In the genomic region with DNA sequence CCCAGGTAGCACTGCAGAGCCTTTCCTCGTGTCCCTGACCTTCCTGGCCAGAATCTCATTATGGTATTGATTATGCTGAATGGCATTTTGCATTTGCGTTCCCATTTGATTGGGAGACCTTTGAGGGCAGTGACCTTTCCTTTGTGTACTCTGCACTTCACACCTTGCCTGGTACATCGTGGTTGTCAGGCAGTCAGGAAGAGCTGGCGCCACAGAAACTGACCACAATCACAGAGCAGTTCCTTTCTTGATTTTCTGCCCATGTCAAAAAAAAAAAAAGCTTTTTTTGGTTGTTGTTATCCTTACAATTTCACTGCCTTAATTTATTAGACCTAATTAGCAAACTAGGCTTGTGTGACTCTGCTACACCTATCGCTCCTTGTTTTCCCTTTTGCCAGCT, we compare ENCODE assay signal across 32 cellular contexts.
"Had no signal": no experiment of that assay in that cellular context is flagged by ENCODE, and none has a peak within 500 bp of the region (broad histone marks: within the 10 kb centered on the region; RNA-seq: fewer than 3 reads in every experiment).

No MANE protein-coding gene starts in this region.

- H3K4me3 Mint-ChIP-seq: activated CD4-positive, alpha-beta memory T cell treated with anti-CD3 and anti-CD28 coated beads for 36 hours; activated CD4-positive, alpha-beta T cell treated with anti-CD3 and anti-CD28 coated beads for 36 hours; activated CD4-positive, alpha-beta T cell treated with anti-CD3 and anti-CD28 coated beads, Interleukin-2, amount 10 ng/mL, durations not matched to agents 24 days and 14 days; activated CD8-positive, alpha-beta memory T cell treated with anti-CD3 and anti-CD28 coated beads, Interleukin-2, amount 10 ng/mL, durations not matched to agents 7 days and 5 days; activated CD8-positive, alpha-beta T cell treated with anti-CD3 and anti-CD28 coated beads, Interleukin-2, amount 10 ng/mL, durations not matched to agents 7 days and 5 days; activated naive CD4-positive, alpha-beta T cell treated with anti-CD3 and anti-CD28 coated beads for 36 hours; activated naive CD8-positive, alpha-beta T cell treated with anti-CD3 and anti-CD28 coated beads, Interleukin-2, amount 10 ng/mL, durations not matched to agents 7 days and 5 days; activated T-helper 1 cell treated with anti-CD3 and anti-CD28 coated beads, Interleukin-12 subunit alpha, Interleukin-12 subunit beta, Interleukin-2, Interleukin-4 antibody, amounts not matched to agents 30 ng/mL and 10 ng/mL and 1 ng/mL, durations not matched to agents 14 hours and 24 hours and 36 hours; central memory CD8-positive, alpha-beta T cell had no signal

- ATAC-seq: activated CD8-positive, alpha-beta memory T cell treated with anti-CD3 and anti-CD28 coated beads, Interleukin-2, amount 10 ng/mL, durations not matched to agents 7 days and 5 days; gastroesophageal sphincter; heart right ventricle had no signal

- H3K27ac ChIP-seq: colonic mucosa, epithelial cell of prostate, esophagus squamous epithelium, gastroesophageal sphincter, heart right ventricle, hepatocyte had no signal

- H3K9me3 Mint-ChIP-seq: activated CD4-positive, alpha-beta memory T cell treated with anti-CD3 and anti-CD28 coated beads for 36 hours; activated CD4-positive, alpha-beta T cell treated with anti-CD3 and anti-CD28 coated beads, Interleukin-2, amount 10 ng/mL, durations not matched to agents 24 days and 14 days; activated naive CD4-positive, alpha-beta T cell treated with anti-CD3 and anti-CD28 coated beads for 36 hours; activated naive CD4-positive, alpha-beta T cell treated with anti-CD3 and anti-CD28 coated beads, Interleukin-2, amount 50 U/mL, for 72 hours; activated naive CD8-positive, alpha-beta T cell treated with anti-CD3 and anti-CD28 coated beads, Interleukin-2, amount 10 ng/mL, durations not matched to agents 7 days and 5 days; activated T-helper 1 cell treated with anti-CD3 and anti-CD28 coated beads, Interleukin-12 subunit alpha, Interleukin-12 subunit beta, Interleukin-2, Interleukin-4 antibody, amounts not matched to agents 30 ng/mL and 10 ng/mL and 1 ng/mL, durations not matched to agents 14 hours and 24 hours and 36 hours; activated T-helper 2 cell treated with anti-CD3 and anti-CD28 coated beads, Interferon-gamma antibody, Interleukin-2, Interleukin-4, amounts not matched to agents 10 μg/mL and 5 μg/mL and 100 μg/mL, durations not matched to agents 14 hours and 24 hours and 36 hours; central memory CD8-positive, alpha-beta T cell had no signal

- H2AFZ ChIP-seq: hepatocyte had no signal

- H3K79me2 ChIP-seq: hepatocyte had no signal

- H3K4me2 ChIP-seq: hepatocyte had no signal

- H3K4me1 ChIP-seq: colonic mucosa had no signal

- DNase-seq: activated CD4-positive, alpha-beta memory T cell treated with anti-CD3 and anti-CD28 coated beads for 36 hours; activated CD4-positive, alpha-beta T cell treated with anti-CD3 and anti-CD28 coated beads for 36 hours; activated CD4-positive, alpha-beta T cell treated with anti-CD3 and anti-CD28 coated beads, Interleukin-2, amount 10 ng/mL, durations not matched to agents 24 days and 14 days; activated CD4-positive, CD25-positive, alpha-beta regulatory T cell; activated CD4-positive, CD25-positive, alpha-beta regulatory T cell treated with anti-CD3 and anti-CD28 coated beads, Interleukin-2, amount 50 U/mL, for 72 hours; activated CD8-positive, alpha-beta memory T cell treated with anti-CD3 and anti-CD28 coated beads, Interleukin-2, amount 10 ng/mL, durations not matched to agents 7 days and 5 days; activated CD8-positive, alpha-beta memory T cell treated with anti-CD3 and anti-CD28 coated beads, Interleukin-2, amount 50 U/mL, for 4 hours; activated effector memory CD4-positive, alpha-beta T cell treated with anti-CD3 and anti-CD28 coated beads, Interleukin-2, amount 50 U/mL, for 16 hours; activated naive CD4-positive, alpha-beta T cell treated with anti-CD3 and anti-CD28 coated beads for 36 hours; activated naive CD8-positive, alpha-beta T cell treated with anti-CD3 and anti-CD28 coated beads, Interleukin-2, amount 10 ng/mL, durations not matched to agents 7 days and 5 days; activated T-cell treated with anti-CD3 and anti-CD28 coated beads, Interleukin-2, amount 50 U/mL, for 1 hour; activated T-cell treated with anti-CD3 and anti-CD28 coated beads, Interleukin-2, amount 50 U/mL, for 48 hours; amniotic stem cell; anterior cingulate cortex; colonic mucosa; effector CD8-positive, alpha-beta T cell; esophagus squamous epithelium; foreskin melanocyte; heart right ventricle; T-helper 2 cell had no signal

- H3K27ac Mint-ChIP-seq: activated CD4-positive, alpha-beta memory T cell treated with anti-CD3 and anti-CD28 coated beads for 36 hours; activated CD4-positive, alpha-beta T cell treated with anti-CD3 and anti-CD28 coated beads for 36 hours; activated CD4-positive, alpha-beta T cell treated with anti-CD3 and anti-CD28 coated beads, Interleukin-2, amount 10 ng/mL, durations not matched to agents 24 days and 14 days; activated CD8-positive, alpha-beta memory T cell treated with anti-CD3 and anti-CD28 coated beads, Interleukin-2, amount 10 ng/mL, durations not matched to agents 7 days and 5 days; activated CD8-positive, alpha-beta T cell treated with anti-CD3 and anti-CD28 coated beads, Interleukin-2, amount 10 ng/mL, durations not matched to agents 7 days and 5 days; activated naive CD4-positive, alpha-beta T cell treated with anti-CD3 and anti-CD28 coated beads for 36 hours; activated naive CD4-positive, alpha-beta T cell treated with anti-CD3 and anti-CD28 coated beads, Interleukin-2, amount 50 U/mL, for 72 hours; activated naive CD8-positive, alpha-beta T cell treated with anti-CD3 and anti-CD28 coated beads, Interleukin-2, amount 10 ng/mL, durations not matched to agents 7 days and 5 days; activated T-helper 1 cell treated with anti-CD3 and anti-CD28 coated beads, Interleukin-12 subunit alpha, Interleukin-12 subunit beta, Interleukin-2, Interleukin-4 antibody, amounts not matched to agents 30 ng/mL and 10 ng/mL and 1 ng/mL, durations not matched to agents 14 hours and 24 hours and 36 hours; activated T-helper 2 cell treated with anti-CD3 and anti-CD28 coated beads, Interferon-gamma antibody, Interleukin-2, Interleukin-4, amounts not matched to agents 10 μg/mL and 5 μg/mL and 100 μg/mL, durations not matched to agents 14 hours and 24 hours and 36 hours had no signal

- H3K9me3 ChIP-seq: colonic mucosa, esophagus squamous epithelium, gastroesophageal sphincter had no signal

- H3K27me3 ChIP-seq: brain microvascular endothelial cell, colonic mucosa, gastroesophageal sphincter had no signal

- FAIRE-seq: astrocyte, bronchial epithelial cell, endometrium had no signal

- H3K4me3 ChIP-seq: colonic mucosa, esophagus squamous epithelium, gastroesophageal sphincter, heart right ventricle, hepatocyte had no signal

- H3K36me3 ChIP-seq: brain microvascular endothelial cell, colonic mucosa, esophagus squamous epithelium, gastroesophageal sphincter, heart right ventricle had no signal

- H3K36me3 Mint-ChIP-seq: activated CD4-positive, alpha-beta memory T cell treated with anti-CD3 and anti-CD28 coated beads for 36 hours; activated CD8-positive, alpha-beta memory T cell treated with anti-CD3 and anti-CD28 coated beads, Interleukin-2, amount 10 ng/mL, durations not matched to agents 7 days and 5 days; activated naive CD4-positive, alpha-beta T cell treated with anti-CD3 and anti-CD28 coated beads, Interleukin-2, amount 50 U/mL, for 72 hours; activated naive CD8-positive, alpha-beta T cell treated with anti-CD3 and anti-CD28 coated beads, Interleukin-2, amount 10 ng/mL, durations not matched to agents 7 days and 5 days had no signal
